In the genomic region with DNA sequence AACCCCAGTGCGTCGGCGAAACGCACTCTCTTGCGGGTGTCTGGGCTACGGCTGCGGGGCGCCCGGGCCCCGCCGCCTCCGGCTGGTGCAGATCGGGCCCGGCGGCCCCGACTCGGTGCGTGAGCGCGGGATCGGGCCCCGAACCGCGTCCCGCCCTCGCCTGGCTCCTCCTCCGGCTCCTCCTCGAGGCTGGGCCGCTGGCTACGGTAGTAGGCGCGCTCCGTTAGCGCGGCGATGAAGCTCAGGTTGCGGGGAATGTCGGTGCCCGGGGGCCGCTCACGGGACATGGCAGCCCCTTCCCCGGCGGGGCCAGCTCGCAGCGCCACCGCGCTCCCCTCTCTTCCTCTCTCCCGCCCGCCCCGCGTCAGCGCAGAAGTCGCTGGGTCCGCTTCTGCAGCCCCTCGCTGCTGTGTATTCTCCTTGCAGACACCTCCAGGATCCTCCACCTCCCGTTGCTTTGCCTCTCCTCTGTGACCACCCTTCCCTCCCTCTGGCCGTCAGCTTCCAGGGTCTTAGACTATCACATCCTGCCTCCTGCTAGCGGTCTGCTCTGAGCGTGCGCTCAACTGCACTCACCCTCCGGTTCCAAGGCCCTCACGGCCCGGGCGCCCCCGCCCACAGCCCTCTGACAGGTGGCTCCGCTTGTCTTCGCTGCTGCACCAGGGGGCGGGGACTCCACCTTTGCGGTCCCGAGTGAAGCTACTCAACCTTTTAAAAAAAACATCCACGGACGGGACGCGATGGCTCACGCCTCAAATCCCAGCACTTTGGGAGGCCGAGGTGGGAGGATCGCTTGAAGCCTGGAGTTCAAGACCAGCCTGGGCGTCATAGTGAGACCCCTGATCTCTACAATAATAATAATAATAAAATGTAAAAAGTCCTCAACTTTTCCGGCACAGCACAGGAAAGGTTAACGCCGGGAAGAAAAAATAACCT, we compare ENCODE assay signal across 1 cellular context.
TF ChIP-seq lines count a peak whose summit lies in the region.

A gene with protein sequence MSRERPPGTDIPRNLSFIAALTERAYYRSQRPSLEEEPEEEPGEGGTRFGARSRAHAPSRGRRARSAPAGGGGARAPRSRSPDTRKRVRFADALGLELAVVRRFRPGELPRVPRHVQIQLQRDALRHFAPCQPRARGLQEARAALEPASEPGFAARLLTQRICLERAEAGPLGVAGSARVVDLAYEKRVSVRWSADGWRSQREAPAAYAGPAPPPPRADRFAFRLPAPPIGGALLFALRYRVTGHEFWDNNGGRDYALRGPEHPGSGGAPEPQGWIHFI (minus strand): TSS at position 570 of the 936 bp plus-strand sequence. CDS start 283 bp downstream, at position 287.

TF ChIP-seq in HepG2, 621 proteins besides CTCF, POLR2A, EP300 and RAD21 (continued from another document and continues in another):
- TF ChIP-seq, protein P1, sequence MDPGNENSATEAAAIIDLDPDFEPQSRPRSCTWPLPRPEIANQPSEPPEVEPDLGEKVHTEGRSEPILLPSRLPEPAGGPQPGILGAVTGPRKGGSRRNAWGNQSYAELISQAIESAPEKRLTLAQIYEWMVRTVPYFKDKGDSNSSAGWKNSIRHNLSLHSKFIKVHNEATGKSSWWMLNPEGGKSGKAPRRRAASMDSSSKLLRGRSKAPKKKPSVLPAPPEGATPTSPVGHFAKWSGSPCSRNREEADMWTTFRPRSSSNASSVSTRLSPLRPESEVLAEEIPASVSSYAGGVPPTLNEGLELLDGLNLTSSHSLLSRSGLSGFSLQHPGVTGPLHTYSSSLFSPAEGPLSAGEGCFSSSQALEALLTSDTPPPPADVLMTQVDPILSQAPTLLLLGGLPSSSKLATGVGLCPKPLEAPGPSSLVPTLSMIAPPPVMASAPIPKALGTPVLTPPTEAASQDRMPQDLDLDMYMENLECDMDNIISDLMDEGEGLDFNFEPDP (CRISPR knock-in tag; conservative IDR thresholded peaks at IDR 0.05) = no peak
- TF ChIP-seq NFRKB (IDR thresholded peaks at IDR 0.05) = no peak
- TF ChIP-seq SNRNP70 (IDR thresholded peaks at IDR 0.05; ENCODE audit: low read depth, low read length) = no peak
- peak; percentile 77; the same call in 1 of the 2 replicates for TF ChIP-seq KLF15 (CRISPR knock-in tag; IDR thresholded peaks at IDR 0.05; ENCODE audit: borderline replicate concordance)
- peak; percentile 11; the same call in 1 of the 2 replicates for TF ChIP-seq CEBPG (CRISPR knock-in tag; IDR thresholded peaks at IDR 0.05)
- TF ChIP-seq RFX5 (IDR thresholded peaks at IDR 0.05; ENCODE audit: low read depth, low read length) = no peak
- TF ChIP-seq, protein P2, sequence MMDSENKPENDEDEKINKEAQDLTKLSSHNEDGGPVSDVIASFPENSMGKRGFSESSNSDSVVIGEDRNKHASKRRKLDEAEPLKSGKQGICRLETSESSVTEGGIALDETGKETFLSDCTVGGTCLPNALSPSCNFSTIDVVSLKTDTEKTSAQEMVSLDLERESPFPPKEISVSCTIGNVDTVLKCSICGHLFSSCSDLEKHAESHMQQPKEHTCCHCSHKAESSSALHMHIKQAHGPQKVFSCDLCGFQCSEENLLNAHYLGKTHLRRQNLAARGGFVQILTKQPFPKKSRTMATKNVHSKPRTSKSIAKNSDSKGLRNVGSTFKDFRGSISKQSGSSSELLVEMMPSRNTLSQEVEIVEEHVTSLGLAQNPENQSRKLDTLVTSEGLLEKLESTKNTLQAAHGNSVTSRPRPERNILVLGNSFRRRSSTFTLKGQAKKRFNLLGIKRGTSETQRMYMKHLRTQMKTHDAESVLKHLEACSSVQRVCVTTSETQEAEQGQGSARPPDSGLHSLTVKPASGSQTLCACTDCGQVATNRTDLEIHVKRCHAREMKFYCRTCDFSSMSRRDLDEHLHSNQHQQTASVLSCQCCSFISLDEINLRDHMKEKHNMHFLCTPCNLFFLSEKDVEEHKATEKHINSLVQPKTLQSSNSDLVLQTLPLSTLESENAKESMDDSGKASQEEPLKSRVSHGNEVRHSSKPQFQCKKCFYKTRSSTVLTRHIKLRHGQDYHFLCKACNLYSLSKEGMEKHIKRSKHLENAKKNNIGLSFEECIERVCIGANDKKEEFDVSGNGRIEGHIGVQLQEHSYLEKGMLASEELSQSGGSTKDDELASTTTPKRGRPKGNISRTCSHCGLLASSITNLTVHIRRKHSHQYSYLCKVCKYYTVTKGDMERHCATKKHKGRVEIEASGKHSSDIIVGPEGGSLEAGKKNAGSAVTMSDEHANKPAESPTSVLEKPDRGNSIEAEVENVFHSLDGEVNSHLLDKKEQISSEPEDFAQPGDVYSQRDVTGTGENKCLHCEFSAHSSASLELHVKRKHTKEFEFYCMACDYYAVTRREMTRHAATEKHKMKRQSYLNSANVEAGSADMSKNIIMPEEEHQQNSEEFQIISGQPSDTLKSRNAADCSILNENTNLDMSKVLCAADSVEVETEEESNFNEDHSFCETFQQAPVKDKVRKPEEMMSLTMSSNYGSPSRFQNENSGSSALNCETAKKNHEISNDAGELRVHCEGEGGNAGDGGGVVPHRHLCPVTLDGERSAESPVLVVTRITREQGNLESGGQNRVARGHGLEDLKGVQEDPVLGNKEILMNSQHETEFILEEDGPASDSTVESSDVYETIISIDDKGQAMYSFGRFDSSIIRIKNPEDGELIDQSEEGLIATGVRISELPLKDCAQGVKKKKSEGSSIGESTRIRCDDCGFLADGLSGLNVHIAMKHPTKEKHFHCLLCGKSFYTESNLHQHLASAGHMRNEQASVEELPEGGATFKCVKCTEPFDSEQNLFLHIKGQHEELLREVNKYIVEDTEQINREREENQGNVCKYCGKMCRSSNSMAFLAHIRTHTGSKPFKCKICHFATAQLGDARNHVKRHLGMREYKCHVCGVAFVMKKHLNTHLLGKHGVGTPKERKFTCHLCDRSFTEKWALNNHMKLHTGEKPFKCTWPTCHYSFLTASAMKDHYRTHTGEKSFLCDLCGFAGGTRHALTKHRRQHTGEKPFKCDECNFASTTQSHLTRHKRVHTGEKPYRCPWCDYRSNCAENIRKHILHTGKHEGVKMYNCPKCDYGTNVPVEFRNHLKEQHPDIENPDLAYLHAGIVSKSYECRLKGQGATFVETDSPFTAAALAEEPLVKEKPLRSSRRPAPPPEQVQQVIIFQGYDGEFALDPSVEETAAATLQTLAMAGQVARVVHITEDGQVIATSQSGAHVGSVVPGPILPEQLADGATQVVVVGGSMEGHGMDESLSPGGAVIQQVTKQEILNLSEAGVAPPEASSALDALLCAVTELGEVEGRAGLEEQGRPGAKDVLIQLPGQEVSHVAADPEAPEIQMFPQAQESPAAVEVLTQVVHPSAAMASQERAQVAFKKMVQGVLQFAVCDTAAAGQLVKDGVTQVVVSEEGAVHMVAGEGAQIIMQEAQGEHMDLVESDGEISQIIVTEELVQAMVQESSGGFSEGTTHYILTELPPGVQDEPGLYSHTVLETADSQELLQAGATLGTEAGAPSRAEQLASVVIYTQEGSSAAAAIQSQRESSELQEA (CRISPR knock-in tag; IDR thresholded peaks at IDR 0.05; ENCODE audit: not compliant biosample characterization) = peak; percentile 50
- TF ChIP-seq ZC3H4 (CRISPR knock-in tag; IDR thresholded peaks at IDR 0.05; ENCODE audit: borderline replicate concordance) = peak; percentile 81; the same call in 1 of the 2 replicates
- TF ChIP-seq ZNF768 (CRISPR knock-in tag; IDR thresholded peaks at IDR 0.05) = peak; percentile 29; the same call in 1 of the 2 replicates
- TF ChIP-seq ZNF263 (CRISPR knock-in tag; IDR thresholded peaks at IDR 0.05) = no peak; the same call in 1 of the 2 replicates
- TF ChIP-seq KDM3A (CRISPR knock-in tag; IDR thresholded peaks at IDR 0.05; ENCODE audit: low read depth) = no peak; the same call in 1 of the 2 replicates
- no peak for TF ChIP-seq MBNL3 (CRISPR knock-in tag; conservative IDR thresholded peaks at IDR 0.05)
- TF ChIP-seq ZNF781 (CRISPR knock-in tag; IDR thresholded peaks at IDR 0.05; ENCODE audit: borderline replicate concordance, not compliant biosample characterization) = no peak
- TF ChIP-seq ZNF484 (CRISPR knock-in tag; IDR thresholded peaks at IDR 0.05; ENCODE audit: borderline replicate concordance, low read depth) = no peak
- TF ChIP-seq, protein P3, sequence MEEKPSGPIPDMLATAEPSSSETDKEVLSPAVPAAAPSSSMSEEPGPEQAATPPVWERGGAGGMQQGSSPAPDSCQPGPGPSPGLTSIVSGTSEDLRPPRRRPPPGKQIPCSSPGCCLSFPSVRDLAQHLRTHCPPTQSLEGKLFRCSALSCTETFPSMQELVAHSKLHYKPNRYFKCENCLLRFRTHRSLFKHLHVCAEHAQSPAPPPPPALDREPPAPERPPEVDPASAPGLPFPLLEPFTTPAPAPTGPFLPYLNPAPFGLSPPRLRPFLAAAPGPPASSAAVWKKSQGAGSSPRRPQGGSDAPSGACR (CRISPR knock-in tag; IDR thresholded peaks at IDR 0.05) = no peak
- TF ChIP-seq ZNF567 (CRISPR knock-in tag; IDR thresholded peaks at IDR 0.05; ENCODE audit: borderline replicate concordance) = peak; percentile 97
- TF ChIP-seq BHLHE40 (IDR thresholded peaks at IDR 0.05; ENCODE audit: low read length) = no peak
- TF ChIP-seq ISX (CRISPR knock-in tag; conservative IDR thresholded peaks at IDR 0.05) = peak; percentile 20
- TF ChIP-seq, protein P4, sequence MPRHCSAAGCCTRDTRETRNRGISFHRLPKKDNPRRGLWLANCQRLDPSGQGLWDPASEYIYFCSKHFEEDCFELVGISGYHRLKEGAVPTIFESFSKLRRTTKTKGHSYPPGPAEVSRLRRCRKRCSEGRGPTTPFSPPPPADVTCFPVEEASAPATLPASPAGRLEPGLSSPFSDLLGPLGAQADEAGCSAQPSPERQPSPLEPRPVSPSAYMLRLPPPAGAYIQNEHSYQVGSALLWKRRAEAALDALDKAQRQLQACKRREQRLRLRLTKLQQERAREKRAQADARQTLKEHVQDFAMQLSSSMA (CRISPR knock-in tag; IDR thresholded peaks at IDR 0.05) = peak; percentile 93
- no peak for TF ChIP-seq HNRNPL (IDR thresholded peaks at IDR 0.05; ENCODE audit: low read depth, low read length)
- TF ChIP-seq ZNF879 (CRISPR knock-in tag; IDR thresholded peaks at IDR 0.05) = peak; percentile 91
- TF ChIP-seq TBP (CRISPR knock-in tag; IDR thresholded peaks at IDR 0.05) = no peak
- peak; percentile 64 for TF ChIP-seq ZFY (CRISPR knock-in tag; IDR thresholded peaks at IDR 0.05)
- TF ChIP-seq, protein P5, sequence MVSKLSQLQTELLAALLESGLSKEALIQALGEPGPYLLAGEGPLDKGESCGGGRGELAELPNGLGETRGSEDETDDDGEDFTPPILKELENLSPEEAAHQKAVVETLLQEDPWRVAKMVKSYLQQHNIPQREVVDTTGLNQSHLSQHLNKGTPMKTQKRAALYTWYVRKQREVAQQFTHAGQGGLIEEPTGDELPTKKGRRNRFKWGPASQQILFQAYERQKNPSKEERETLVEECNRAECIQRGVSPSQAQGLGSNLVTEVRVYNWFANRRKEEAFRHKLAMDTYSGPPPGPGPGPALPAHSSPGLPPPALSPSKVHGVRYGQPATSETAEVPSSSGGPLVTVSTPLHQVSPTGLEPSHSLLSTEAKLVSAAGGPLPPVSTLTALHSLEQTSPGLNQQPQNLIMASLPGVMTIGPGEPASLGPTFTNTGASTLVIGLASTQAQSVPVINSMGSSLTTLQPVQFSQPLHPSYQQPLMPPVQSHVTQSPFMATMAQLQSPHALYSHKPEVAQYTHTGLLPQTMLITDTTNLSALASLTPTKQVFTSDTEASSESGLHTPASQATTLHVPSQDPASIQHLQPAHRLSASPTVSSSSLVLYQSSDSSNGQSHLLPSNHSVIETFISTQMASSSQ (IDR thresholded peaks at IDR 0.05; ENCODE audit: low read depth) = no peak
- TF ChIP-seq, protein P5 (CRISPR knock-in tag; IDR thresholded peaks at IDR 0.05; ENCODE audit: borderline replicate concordance) = peak; percentile 39; the same call in 1 of the 2 replicates
- TF ChIP-seq, protein P6, sequence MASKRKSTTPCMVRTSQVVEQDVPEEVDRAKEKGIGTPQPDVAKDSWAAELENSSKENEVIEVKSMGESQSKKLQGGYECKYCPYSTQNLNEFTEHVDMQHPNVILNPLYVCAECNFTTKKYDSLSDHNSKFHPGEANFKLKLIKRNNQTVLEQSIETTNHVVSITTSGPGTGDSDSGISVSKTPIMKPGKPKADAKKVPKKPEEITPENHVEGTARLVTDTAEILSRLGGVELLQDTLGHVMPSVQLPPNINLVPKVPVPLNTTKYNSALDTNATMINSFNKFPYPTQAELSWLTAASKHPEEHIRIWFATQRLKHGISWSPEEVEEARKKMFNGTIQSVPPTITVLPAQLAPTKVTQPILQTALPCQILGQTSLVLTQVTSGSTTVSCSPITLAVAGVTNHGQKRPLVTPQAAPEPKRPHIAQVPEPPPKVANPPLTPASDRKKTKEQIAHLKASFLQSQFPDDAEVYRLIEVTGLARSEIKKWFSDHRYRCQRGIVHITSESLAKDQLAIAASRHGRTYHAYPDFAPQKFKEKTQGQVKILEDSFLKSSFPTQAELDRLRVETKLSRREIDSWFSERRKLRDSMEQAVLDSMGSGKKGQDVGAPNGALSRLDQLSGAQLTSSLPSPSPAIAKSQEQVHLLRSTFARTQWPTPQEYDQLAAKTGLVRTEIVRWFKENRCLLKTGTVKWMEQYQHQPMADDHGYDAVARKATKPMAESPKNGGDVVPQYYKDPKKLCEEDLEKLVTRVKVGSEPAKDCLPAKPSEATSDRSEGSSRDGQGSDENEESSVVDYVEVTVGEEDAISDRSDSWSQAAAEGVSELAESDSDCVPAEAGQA (IDR thresholded peaks at IDR 0.05; ENCODE audit: low read depth) = no peak
- TF ChIP-seq, protein P6 (CRISPR knock-in tag; IDR thresholded peaks at IDR 0.05; ENCODE audit: borderline replicate concordance) = 0 out of 2 replicates have a peak, but pooled peaks have one; percentile 1
